Comparison of ENCODE assay signal across 1 cellular context in the genomic region with DNA sequence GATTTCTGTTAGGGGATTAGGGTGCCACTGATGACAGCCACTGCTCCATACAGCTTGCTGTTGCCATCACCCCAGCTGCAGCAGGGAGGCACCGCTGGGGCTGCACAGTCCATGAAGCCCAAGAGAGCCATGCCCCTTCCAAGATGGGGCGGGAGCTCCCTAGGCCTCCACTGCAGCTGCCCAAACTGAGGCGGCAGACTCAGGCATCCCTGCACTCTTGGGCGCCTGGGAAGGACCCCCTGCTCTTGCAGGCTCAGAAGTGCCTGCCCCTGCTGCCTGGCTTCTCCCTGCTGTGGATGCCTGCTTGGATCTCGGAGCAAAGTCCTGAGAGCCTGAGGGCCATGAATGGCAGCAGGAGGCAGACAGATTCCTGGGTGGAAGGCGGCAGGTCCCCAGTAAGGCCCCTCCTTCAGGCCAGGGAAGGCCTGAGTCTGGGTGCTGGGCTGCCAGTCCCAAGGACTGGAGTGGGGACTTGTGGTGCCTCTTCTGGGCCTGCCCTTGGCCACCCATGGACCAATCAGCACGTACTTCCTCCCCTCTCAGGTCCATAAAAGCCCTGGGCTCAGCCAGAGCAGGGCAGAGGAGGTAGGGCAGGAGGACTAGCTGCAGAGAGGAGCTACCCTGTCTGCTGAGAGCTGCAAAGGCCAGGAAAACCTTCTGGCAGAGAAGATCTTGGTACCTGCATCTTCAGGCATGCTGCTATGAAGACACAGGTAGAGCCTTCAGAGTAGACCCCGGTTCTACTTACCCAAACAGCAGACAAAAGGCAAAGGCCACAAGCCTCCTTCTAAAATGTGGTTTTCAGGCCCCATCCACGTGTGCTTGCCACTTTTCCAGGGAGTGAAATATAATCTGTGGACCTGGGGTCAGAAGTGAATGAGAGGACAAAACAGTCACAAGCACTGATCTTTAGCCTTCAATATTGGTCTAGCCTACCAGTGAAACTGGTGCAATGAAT.
A peak's percentile ranks its signal among the peaks of the same experiment; 100 is the strongest.
TF ChIP-seq lines count a peak whose summit lies in the region.

No MANE protein-coding gene starts in this region.

TF ChIP-seq in HepG2, 621 proteins besides CTCF, POLR2A, EP300 and RAD21 (continued from another document and continues in another):
- TF ChIP-seq, protein P1, sequence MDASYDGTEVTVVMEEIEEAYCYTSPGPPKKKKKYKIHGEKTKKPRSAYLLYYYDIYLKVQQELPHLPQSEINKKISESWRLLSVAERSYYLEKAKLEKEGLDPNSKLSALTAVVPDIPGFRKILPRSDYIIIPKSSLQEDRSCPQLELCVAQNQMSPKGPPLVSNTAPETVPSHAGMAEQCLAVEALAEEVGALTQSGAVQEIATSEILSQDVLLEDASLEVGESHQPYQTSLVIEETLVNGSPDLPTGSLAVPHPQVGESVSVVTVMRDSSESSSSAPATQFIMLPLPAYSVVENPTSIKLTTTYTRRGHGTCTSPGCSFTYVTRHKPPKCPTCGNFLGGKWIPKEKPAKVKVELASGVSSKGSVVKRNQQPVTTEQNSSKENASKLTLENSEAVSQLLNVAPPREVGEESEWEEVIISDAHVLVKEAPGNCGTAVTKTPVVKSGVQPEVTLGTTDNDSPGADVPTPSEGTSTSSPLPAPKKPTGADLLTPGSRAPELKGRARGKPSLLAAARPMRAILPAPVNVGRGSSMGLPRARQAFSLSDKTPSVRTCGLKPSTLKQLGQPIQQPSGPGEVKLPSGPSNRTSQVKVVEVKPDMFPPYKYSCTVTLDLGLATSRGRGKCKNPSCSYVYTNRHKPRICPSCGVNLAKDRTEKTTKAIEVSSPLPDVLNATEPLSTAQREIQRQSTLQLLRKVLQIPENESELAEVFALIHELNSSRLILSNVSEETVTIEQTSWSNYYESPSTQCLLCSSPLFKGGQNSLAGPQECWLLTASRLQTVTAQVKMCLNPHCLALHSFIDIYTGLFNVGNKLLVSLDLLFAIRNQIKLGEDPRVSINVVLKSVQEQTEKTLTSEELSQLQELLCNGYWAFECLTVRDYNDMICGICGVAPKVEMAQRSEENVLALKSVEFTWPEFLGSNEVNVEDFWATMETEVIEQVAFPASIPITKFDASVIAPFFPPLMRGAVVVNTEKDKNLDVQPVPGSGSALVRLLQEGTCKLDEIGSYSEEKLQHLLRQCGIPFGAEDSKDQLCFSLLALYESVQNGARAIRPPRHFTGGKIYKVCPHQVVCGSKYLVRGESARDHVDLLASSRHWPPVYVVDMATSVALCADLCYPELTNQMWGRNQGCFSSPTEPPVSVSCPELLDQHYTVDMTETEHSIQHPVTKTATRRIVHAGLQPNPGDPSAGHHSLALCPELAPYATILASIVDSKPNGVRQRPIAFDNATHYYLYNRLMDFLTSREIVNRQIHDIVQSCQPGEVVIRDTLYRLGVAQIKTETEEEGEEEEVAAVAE (CRISPR knock-in tag; IDR thresholded peaks at IDR 0.05; ENCODE audit: borderline replicate concordance): no peak
- TF ChIP-seq GLI4 (CRISPR knock-in tag; IDR thresholded peaks at IDR 0.05; ENCODE audit: borderline replicate concordance) (peak; percentile 80; the same call in 1 of the 2 replicates), BRD4 (CRISPR knock-in tag; IDR thresholded peaks at IDR 0.05) (peak; percentile 90; the same call in 1 of the 2 replicates), HOXA9 (CRISPR knock-in tag; IDR thresholded peaks at IDR 0.05; ENCODE audit: borderline replicate concordance) (no peak), ZNF33A (CRISPR knock-in tag; IDR thresholded peaks at IDR 0.05; ENCODE audit: borderline replicate concordance) (peak; percentile 91), ZNF569 (CRISPR knock-in tag; IDR thresholded peaks at IDR 0.05; ENCODE audit: borderline replicate concordance) (no peak), ZNF430 (CRISPR knock-in tag; IDR thresholded peaks at IDR 0.05) (peak; percentile 91), ZNF720 (CRISPR knock-in tag; IDR thresholded peaks at IDR 0.05) (no peak), ZKSCAN5 (CRISPR knock-in tag; IDR thresholded peaks at IDR 0.05) (no peak), GATAD1 (CRISPR knock-in tag; IDR thresholded peaks at IDR 0.05) (no peak), ZFP37 (CRISPR knock-in tag; IDR thresholded peaks at IDR 0.05; ENCODE audit: borderline replicate concordance) (no peak; the same call in 1 of the 2 replicates), SNAI1 (CRISPR knock-in tag; IDR thresholded peaks at IDR 0.05; ENCODE audit: borderline replicate concordance) (no peak), USF2 (IDR thresholded peaks at IDR 0.05; ENCODE audit: low read depth, low read length) (no peak), USF2 (CRISPR knock-in tag; IDR thresholded peaks at IDR 0.05; ENCODE audit: borderline replicate concordance) (0 out of 2 replicates have a peak, but pooled peaks have one; percentile 47), ARHGAP35 (CRISPR knock-in tag; IDR thresholded peaks at IDR 0.05; ENCODE audit: borderline replicate concordance) (no peak), ZNF761 (CRISPR knock-in tag; conservative IDR thresholded peaks at IDR 0.05) (0 out of 2 replicates have a peak, but pooled peaks have one; percentile 86), ZFP36L1 (CRISPR knock-in tag; IDR thresholded peaks at IDR 0.05) (no peak), DRAP1 (CRISPR knock-in tag; IDR thresholded peaks at IDR 0.05) (peak; percentile 100), ZNF773 (CRISPR knock-in tag; IDR thresholded peaks at IDR 0.05; ENCODE audit: borderline replicate concordance) (peak; percentile 22; the same call in 1 of the 2 replicates), MED8 (CRISPR knock-in tag; IDR thresholded peaks at IDR 0.05; ENCODE audit: insufficient replicate concordance) (no peak), MAF1 (CRISPR knock-in tag; IDR thresholded peaks at IDR 0.05; ENCODE audit: borderline replicate concordance) (no peak), TRIM24 (CRISPR knock-in tag; IDR thresholded peaks at IDR 0.05) (no peak), ZNF713 (CRISPR knock-in tag; IDR thresholded peaks at IDR 0.05) (0 out of 2 replicates have a peak, but pooled peaks have one; percentile 42), ZBTB7A (CRISPR knock-in tag; IDR thresholded peaks at IDR 0.05) (peak; percentile 71; the same call in 1 of the 2 replicates), KDM4B (CRISPR knock-in tag; IDR thresholded peaks at IDR 0.05) (no peak), ZBTB42 (CRISPR knock-in tag; IDR thresholded peaks at IDR 0.05) (no peak), TOPORS (CRISPR knock-in tag; IDR thresholded peaks at IDR 0.05) (peak; percentile 58; the same call in 1 of the 2 replicates), GATAD2A (CRISPR knock-in tag; IDR thresholded peaks at IDR 0.05) (peak; percentile 63; the same call in 1 of the 2 replicates), MBD4 (IDR thresholded peaks at IDR 0.05; ENCODE audit: borderline replicate concordance, low read length) (no peak), SOX13 (IDR thresholded peaks at IDR 0.05) (peak; percentile 57; the same call in 1 of the 2 replicates), SOX13 (CRISPR knock-in tag; conservative IDR thresholded peaks at IDR 0.05 in 1 of 2, IDR thresholded peaks at IDR 0.05 in 1 of 2) (peak in 1 of 2 experiments; percentile 44; a peak in 2 of 4 replicates), TSC22D2 (CRISPR knock-in tag; IDR thresholded peaks at IDR 0.05; ENCODE audit: borderline replicate concordance) (no peak), ZFP36L2 (CRISPR knock-in tag; IDR thresholded peaks at IDR 0.05) (no peak), HMG20B (CRISPR knock-in tag; conservative IDR thresholded peaks at IDR 0.05) (no peak), SRSF1 (optimal IDR thresholded peaks at IDR 0.05; ENCODE audit: low read depth, low read length) (peak; percentile 74), ZNF749 (CRISPR knock-in tag; IDR thresholded peaks at IDR 0.05; ENCODE audit: borderline replicate concordance) (no peak), ZNF746 (CRISPR knock-in tag; IDR thresholded peaks at IDR 0.05) (peak; percentile 52; the same call in 1 of the 2 replicates), RARG (CRISPR knock-in tag; IDR thresholded peaks at IDR 0.05; ENCODE audit: low read depth) (peak; percentile 97), POGZ (CRISPR knock-in tag; IDR thresholded peaks at IDR 0.05) (peak; percentile 90), ZSCAN9 (CRISPR knock-in tag; IDR thresholded peaks at IDR 0.05; ENCODE audit: borderline replicate concordance) (peak; percentile 62; the same call in 1 of the 2 replicates), ASH2L (IDR thresholded peaks at IDR 0.05; ENCODE audit: insufficient read length, low read depth, low read length) (peak; percentile 61), MTF1 (CRISPR knock-in tag; IDR thresholded peaks at IDR 0.05) (no peak), ZNF577 (CRISPR knock-in tag; IDR thresholded peaks at IDR 0.05; ENCODE audit: borderline replicate concordance, low read depth) (peak; percentile 37; the same call in 1 of the 2 replicates), ZNF350 (CRISPR knock-in tag; IDR thresholded peaks at IDR 0.05; ENCODE audit: borderline replicate concordance, low read depth) (peak; percentile 89; the same call in 1 of the 2 replicates)
- TF ChIP-seq, protein P2, sequence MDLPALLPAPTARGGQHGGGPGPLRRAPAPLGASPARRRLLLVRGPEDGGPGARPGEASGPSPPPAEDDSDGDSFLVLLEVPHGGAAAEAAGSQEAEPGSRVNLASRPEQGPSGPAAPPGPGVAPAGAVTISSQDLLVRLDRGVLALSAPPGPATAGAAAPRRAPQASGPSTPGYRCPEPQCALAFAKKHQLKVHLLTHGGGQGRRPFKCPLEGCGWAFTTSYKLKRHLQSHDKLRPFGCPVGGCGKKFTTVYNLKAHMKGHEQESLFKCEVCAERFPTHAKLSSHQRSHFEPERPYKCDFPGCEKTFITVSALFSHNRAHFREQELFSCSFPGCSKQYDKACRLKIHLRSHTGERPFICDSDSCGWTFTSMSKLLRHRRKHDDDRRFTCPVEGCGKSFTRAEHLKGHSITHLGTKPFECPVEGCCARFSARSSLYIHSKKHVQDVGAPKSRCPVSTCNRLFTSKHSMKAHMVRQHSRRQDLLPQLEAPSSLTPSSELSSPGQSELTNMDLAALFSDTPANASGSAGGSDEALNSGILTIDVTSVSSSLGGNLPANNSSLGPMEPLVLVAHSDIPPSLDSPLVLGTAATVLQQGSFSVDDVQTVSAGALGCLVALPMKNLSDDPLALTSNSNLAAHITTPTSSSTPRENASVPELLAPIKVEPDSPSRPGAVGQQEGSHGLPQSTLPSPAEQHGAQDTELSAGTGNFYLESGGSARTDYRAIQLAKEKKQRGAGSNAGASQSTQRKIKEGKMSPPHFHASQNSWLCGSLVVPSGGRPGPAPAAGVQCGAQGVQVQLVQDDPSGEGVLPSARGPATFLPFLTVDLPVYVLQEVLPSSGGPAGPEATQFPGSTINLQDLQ (CRISPR knock-in tag; IDR thresholded peaks at IDR 0.05): no peak
- TF ChIP-seq, protein P3, sequence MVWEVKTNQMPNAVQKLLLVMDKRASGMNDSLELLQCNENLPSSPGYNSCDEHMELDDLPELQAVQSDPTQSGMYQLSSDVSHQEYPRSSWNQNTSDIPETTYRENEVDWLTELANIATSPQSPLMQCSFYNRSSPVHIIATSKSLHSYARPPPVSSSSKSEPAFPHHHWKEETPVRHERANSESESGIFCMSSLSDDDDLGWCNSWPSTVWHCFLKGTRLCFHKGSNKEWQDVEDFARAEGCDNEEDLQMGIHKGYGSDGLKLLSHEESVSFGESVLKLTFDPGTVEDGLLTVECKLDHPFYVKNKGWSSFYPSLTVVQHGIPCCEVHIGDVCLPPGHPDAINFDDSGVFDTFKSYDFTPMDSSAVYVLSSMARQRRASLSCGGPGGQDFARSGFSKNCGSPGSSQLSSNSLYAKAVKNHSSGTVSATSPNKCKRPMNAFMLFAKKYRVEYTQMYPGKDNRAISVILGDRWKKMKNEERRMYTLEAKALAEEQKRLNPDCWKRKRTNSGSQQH (CRISPR knock-in tag; IDR thresholded peaks at IDR 0.05; ENCODE audit: low read depth): peak; percentile 61; the same call in 1 of the 2 replicates
- TF ChIP-seq, protein P4, sequence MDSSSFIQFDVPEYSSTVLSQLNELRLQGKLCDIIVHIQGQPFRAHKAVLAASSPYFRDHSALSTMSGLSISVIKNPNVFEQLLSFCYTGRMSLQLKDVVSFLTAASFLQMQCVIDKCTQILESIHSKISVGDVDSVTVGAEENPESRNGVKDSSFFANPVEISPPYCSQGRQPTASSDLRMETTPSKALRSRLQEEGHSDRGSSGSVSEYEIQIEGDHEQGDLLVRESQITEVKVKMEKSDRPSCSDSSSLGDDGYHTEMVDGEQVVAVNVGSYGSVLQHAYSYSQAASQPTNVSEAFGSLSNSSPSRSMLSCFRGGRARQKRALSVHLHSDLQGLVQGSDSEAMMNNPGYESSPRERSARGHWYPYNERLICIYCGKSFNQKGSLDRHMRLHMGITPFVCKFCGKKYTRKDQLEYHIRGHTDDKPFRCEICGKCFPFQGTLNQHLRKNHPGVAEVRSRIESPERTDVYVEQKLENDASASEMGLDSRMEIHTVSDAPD (CRISPR knock-in tag; IDR thresholded peaks at IDR 0.05): peak; percentile 62
